13 cellular contexts compared by ENCODE assay signal in genomic region chr10:84493951-84494848, GRCh38.
DNase-seq lines count a peak whose midpoint lies in the region; ATAC-seq and TF ChIP-seq lines count a peak whose summit lies in the region.
"Had no signal": no experiment of that assay in that cellular context is flagged by ENCODE, and none has a peak within 500 bp of the region (broad histone marks: within the 10 kb centered on the region; RNA-seq: fewer than 3 reads in every experiment).

No MANE protein-coding gene starts in this region.

- peaks cover 8% of the 10 kb centered on the region; the same call in 1 of the 2 replicates for H3K4me1 ChIP-seq in SJCRH30
- peaks cover 8% of the 10 kb centered on the region for H3K4me1 ChIP-seq in fibroblast of lung (ENCODE audit: control insufficient read depth, extremely low read depth, insufficient read depth, low read length)
- H3K4me1 ChIP-seq in uterus = no peaks in the 10 kb centered on the region

- no peak overlapping the region for H3K9ac ChIP-seq in fibroblast of lung (ENCODE audit: insufficient read depth, low read length)

- no peak for TF ChIP-seq POLR2A in uterus (IDR thresholded peaks at IDR 0.05)

- peak; percentile 12 for DNase-seq in HFF-Myc (ENCODE audit: extremely low read depth, low read depth)
- DNase-seq in SJCRH30 = peak in 1 of 2 experiments; percentile 31
- DNase-seq in fibroblast of lung (ENCODE audit: low read depth in 2 of 2) = peak; percentile 37 to 82
- peak; percentile 39 for DNase-seq in pulmonary artery endothelial cell (ENCODE audit: low read depth, low spot score)
- no peak for DNase-seq in uterus
- DNase-seq in stimulated activated naive CD4-positive, alpha-beta T cell treated with Interleukin-2 at 50 U/mL for 16 hours (lab: John Stamatoyannopoulos, UW) = no peak
- DNase-seq: activated CD4-positive, alpha-beta T cell treated with anti-CD3 and anti-CD28 coated beads for 1 hour; activated effector memory CD4-positive, alpha-beta T cell treated with Interleukin-2 at 50 U/mL for 16 hours; DND-41; NCI-H2107 had no signal

- no peak overlapping the region for H2AFZ ChIP-seq in fibroblast of lung (ENCODE audit: low read length)

- ATAC-seq in HG03039 (IDR thresholded peaks at IDR 0.05; ENCODE audit: unreplicated experiment) = no peak

- H3K27me3 ChIP-seq in SJCRH30 (no peaks in the 10 kb centered on the region), fibroblast of lung (ENCODE audit: control insufficient read depth, insufficient read depth, low read length) (no peaks in the 10 kb centered on the region), uterus (no peaks in the 10 kb centered on the region)
- H3K27me3 ChIP-seq: vagina had no signal

- H3K4me3 ChIP-seq in HFF-Myc (replicated peaks; ENCODE audit: low read depth, low read length) (no peak overlapping the region), SJCRH30 (no peak overlapping the region), fibroblast of lung (replicated peaks in 1 of 4; ENCODE audit: control extremely low read depth in 1 of 4, insufficient read depth in 1 of 4, low read depth in 3 of 4, low read length in 4 of 4) (no peak overlapping the region), uterus (no peak overlapping the region)
- H3K4me3 ChIP-seq: vagina had no signal

- H3K27ac ChIP-seq in SJCRH30 (peak overlapping the region; percentile 45), fibroblast of lung (ENCODE audit: insufficient read depth, low read length) (peak overlapping the region; percentile 36), uterus (no peak overlapping the region)
- H3K27ac ChIP-seq: HL-60, vagina had no signal

- H3K79me2 ChIP-seq in fibroblast of lung (ENCODE audit: control insufficient read depth, insufficient read depth, low read length) = peaks cover 6% of the 10 kb centered on the region

- TF ChIP-seq CTCF in HFF-Myc (IDR thresholded peaks at IDR 0.05; ENCODE audit: low read depth, low read length, missing control alignments) = no peak
- TF ChIP-seq CTCF in fibroblast of lung (conservative IDR thresholded peaks at IDR 0.05 in 1 of 2, IDR thresholded peaks at IDR 0.05 in 1 of 2; ENCODE audit: low read depth in 1 of 2, low read length in 2 of 2) = no peak
- TF ChIP-seq CTCF in uterus (IDR thresholded peaks at IDR 0.05) = no peak

- H3K36me3 ChIP-seq in SJCRH30 (no peaks in the 10 kb centered on the region), fibroblast of lung (ENCODE audit: control insufficient read depth, insufficient read depth, low read length) (no peaks in the 10 kb centered on the region), uterus (no peaks in the 10 kb centered on the region)
- H3K36me3 ChIP-seq: vagina had no signal

- peak overlapping the region; percentile 40 for H3K4me2 ChIP-seq in fibroblast of lung (ENCODE audit: extremely low read depth, insufficient read depth, low read length)

- intact Hi-C loops in uterus (cut with DNase I; ENCODE audit: low total_unique reads) = no loop called here

- no peaks in the 10 kb centered on the region for H4K20me1 ChIP-seq in fibroblast of lung (ENCODE audit: control insufficient read depth, extremely low read depth, insufficient read depth, low read length)

- H3K9me3 ChIP-seq in SJCRH30 (replicated peaks) = no peaks in the 10 kb centered on the region
- no peaks in the 10 kb centered on the region for H3K9me3 ChIP-seq in fibroblast of lung (ENCODE audit: control insufficient read depth, insufficient read depth, low read depth, low read length)
- no peaks in the 10 kb centered on the region for H3K9me3 ChIP-seq in uterus
- H3K9me3 ChIP-seq: vagina had no signal

Comparison
In these comparisons a context has a peak if more than half of its experiments do, and no peak if none do; other contexts are left out.
1. DNase-seq: peak in HFF-Myc (single experiment), fibroblast of lung (2 of 2) and pulmonary artery endothelial cell (single experiment); none in uterus (0 of 2) and stimulated activated naive CD4-positive, alpha-beta T cell treated with Interleukin-2 at 50 U/mL for 16 hours (single experiment).
2. H3K27ac ChIP-seq: peak in SJCRH30 (single experiment) and fibroblast of lung (single experiment); none in uterus (0 of 2).